Comparison of ENCODE assay signal across 1 cellular context in genomic region chr17:40559954-40560591, GRCh38.
TF ChIP-seq lines count a peak whose summit lies in the region.

No MANE protein-coding gene starts in this region.

TF ChIP-seq in HepG2, 621 proteins besides CTCF, POLR2A, EP300 and RAD21 (continued from another document and continues in another):
- peak; percentile 66; the same call in 1 of the 2 replicates for TF ChIP-seq TFDP1 (CRISPR knock-in tag; IDR thresholded peaks at IDR 0.05; ENCODE audit: borderline replicate concordance)
- 0 out of 2 replicates have a peak, but pooled peaks have one; percentile 53 for TF ChIP-seq ZNF280D (CRISPR knock-in tag; IDR thresholded peaks at IDR 0.05)
- TF ChIP-seq ZNF850 (CRISPR knock-in tag; conservative IDR thresholded peaks at IDR 0.05) = no peak
- peak; percentile 93 for TF ChIP-seq HDAC2 (CRISPR knock-in tag; IDR thresholded peaks at IDR 0.05)
- peak; percentile 90 to 97 for TF ChIP-seq HMGXB4 (CRISPR knock-in tag; IDR thresholded peaks at IDR 0.05; ENCODE audit: borderline replicate concordance in 1 of 2, low read depth in 1 of 2)
- peak; percentile 76 for TF ChIP-seq MAX (IDR thresholded peaks at IDR 0.05)
- no peak for TF ChIP-seq HNRNPH1 (optimal IDR thresholded peaks at IDR 0.05; ENCODE audit: low read depth, low read length)
- no peak for TF ChIP-seq HOXD1 (CRISPR knock-in tag; IDR thresholded peaks at IDR 0.05)
- TF ChIP-seq BHLHE40 (IDR thresholded peaks at IDR 0.05; ENCODE audit: low read length) = no peak; the same call in 1 of the 2 replicates
- peak; percentile 58; the same call in 1 of the 2 replicates for TF ChIP-seq ISL2 (CRISPR knock-in tag; IDR thresholded peaks at IDR 0.05)
- peak; percentile 78; the same call in 1 of the 2 replicates for TF ChIP-seq ZNF788 (CRISPR knock-in tag; IDR thresholded peaks at IDR 0.05; ENCODE audit: borderline replicate concordance)
- TF ChIP-seq THRA (CRISPR knock-in tag; IDR thresholded peaks at IDR 0.05; ENCODE audit: borderline replicate concordance) = peak; percentile 53
- no peak for TF ChIP-seq ZMYM2 (CRISPR knock-in tag; IDR thresholded peaks at IDR 0.05)
- no peak for TF ChIP-seq ZNF710 (CRISPR knock-in tag; IDR thresholded peaks at IDR 0.05; ENCODE audit: borderline replicate concordance)
- TF ChIP-seq ETV6 (CRISPR knock-in tag; conservative IDR thresholded peaks at IDR 0.05) = 0 out of 2 replicates have a peak, but pooled peaks have one; percentile 20
- TF ChIP-seq ELF1 (CRISPR knock-in tag; IDR thresholded peaks at IDR 0.05) = peak; percentile 89
- peak; percentile 80 for TF ChIP-seq PATZ1 (CRISPR knock-in tag; IDR thresholded peaks at IDR 0.05)
- no peak for TF ChIP-seq ZNF234 (CRISPR knock-in tag; conservative IDR thresholded peaks at IDR 0.05)
- TF ChIP-seq ZC3H13 (CRISPR knock-in tag; IDR thresholded peaks at IDR 0.05) = no peak
- peak; percentile 52; the same call in 1 of the 2 replicates for TF ChIP-seq PITX1 (CRISPR knock-in tag; IDR thresholded peaks at IDR 0.05)
- TF ChIP-seq ZBTB7B (CRISPR knock-in tag; IDR thresholded peaks at IDR 0.05) = peak; percentile 45; the same call in 1 of the 2 replicates
- 0 out of 2 replicates have a peak, but pooled peaks have one; percentile 75 for TF ChIP-seq HOXA5 (CRISPR knock-in tag; IDR thresholded peaks at IDR 0.05)
- TF ChIP-seq ZBTB3 (CRISPR knock-in tag; IDR thresholded peaks at IDR 0.05; ENCODE audit: borderline replicate concordance, low read depth) = no peak
- TF ChIP-seq TOPORS (CRISPR knock-in tag; IDR thresholded peaks at IDR 0.05) = 0 out of 2 replicates have a peak, but pooled peaks have one; percentile 36
- 0 out of 2 replicates have a peak, but pooled peaks have one; percentile 10 for TF ChIP-seq NR2F6 (IDR thresholded peaks at IDR 0.05)
- peak; percentile 80 for TF ChIP-seq NR2F6 (CRISPR knock-in tag; IDR thresholded peaks at IDR 0.05)
- no peak for TF ChIP-seq ZNF441 (CRISPR knock-in tag; IDR thresholded peaks at IDR 0.05; ENCODE audit: borderline replicate concordance)
- TF ChIP-seq ZSCAN31 (CRISPR knock-in tag; IDR thresholded peaks at IDR 0.05; ENCODE audit: low read depth) = peak; percentile 84
- TF ChIP-seq PPARG (CRISPR knock-in tag; conservative IDR thresholded peaks at IDR 0.05) = peak; percentile 40; the same call in 1 of the 2 replicates
- TF ChIP-seq ZNF232 (CRISPR knock-in tag; IDR thresholded peaks at IDR 0.05; ENCODE audit: borderline replicate concordance) = peak; percentile 54; the same call in 1 of the 2 replicates
- TF ChIP-seq ZSCAN21 (CRISPR knock-in tag; IDR thresholded peaks at IDR 0.05; ENCODE audit: borderline replicate concordance) = 0 out of 2 replicates have a peak, but pooled peaks have one; percentile 54
- TF ChIP-seq ZBED4 (CRISPR knock-in tag; IDR thresholded peaks at IDR 0.05; ENCODE audit: borderline replicate concordance) = peak; percentile 83
- TF ChIP-seq TEAD2 (CRISPR knock-in tag; IDR thresholded peaks at IDR 0.05) = no peak
- no peak for TF ChIP-seq ZBTB1 (CRISPR knock-in tag; IDR thresholded peaks at IDR 0.05; ENCODE audit: borderline replicate concordance)
- no peak for TF ChIP-seq ZNF207 (IDR thresholded peaks at IDR 0.05; ENCODE audit: borderline replicate concordance)
- 0 out of 2 replicates have a peak, but pooled peaks have one; percentile 50 for TF ChIP-seq ZNF205 (CRISPR knock-in tag; IDR thresholded peaks at IDR 0.05)
- TF ChIP-seq STAG1 (CRISPR knock-in tag; IDR thresholded peaks at IDR 0.05) = peak; percentile 99
- TF ChIP-seq ZNF740 (CRISPR knock-in tag; IDR thresholded peaks at IDR 0.05) = no peak
- peak; percentile 4; the same call in 1 of the 2 replicates for TF ChIP-seq ZNF362 (CRISPR knock-in tag; IDR thresholded peaks at IDR 0.05; ENCODE audit: borderline replicate concordance)
- TF ChIP-seq MXD4 (CRISPR knock-in tag; IDR thresholded peaks at IDR 0.05) = peak; percentile 88; the same call in 1 of the 2 replicates
- peak; percentile 76; the same call in 1 of the 2 replicates for TF ChIP-seq YEATS2 (CRISPR knock-in tag; IDR thresholded peaks at IDR 0.05; ENCODE audit: borderline replicate concordance)
- peak; percentile 93 for TF ChIP-seq ZNF501 (CRISPR knock-in tag; IDR thresholded peaks at IDR 0.05)
